Comparison of ENCODE assay signal across 35 cellular contexts in the genomic region with DNA sequence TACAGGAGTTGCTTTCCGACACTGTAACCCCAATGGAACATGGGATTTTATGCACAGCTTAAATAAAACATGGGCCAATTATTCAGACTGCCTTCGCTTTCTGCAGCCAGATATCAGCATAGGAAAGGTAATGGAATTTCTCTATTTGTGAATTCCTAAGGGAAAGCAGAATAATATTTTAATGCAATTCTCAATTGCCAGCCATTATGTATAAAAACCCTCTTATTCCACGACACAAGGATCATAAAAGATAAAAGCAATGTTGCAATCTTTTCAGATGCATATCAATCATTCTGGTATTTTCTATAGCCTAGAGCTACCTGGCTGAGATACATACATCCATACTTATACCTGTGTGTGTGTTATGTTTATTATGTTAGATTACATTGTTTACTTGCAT.
"Had no signal": no experiment of that assay in that cellular context is flagged by ENCODE, and none has a peak within 500 bp of the region (broad histone marks: within the 10 kb centered on the region; RNA-seq: fewer than 3 reads in every experiment).

No MANE protein-coding gene starts in this region.

- H3K27me3 ChIP-seq: MG63 had no signal

- H3K9ac ChIP-seq: KMS-11 had no signal

- H3K9me3 ChIP-seq: MG63 had no signal

- DNase-seq: Karpas-422, Kasumi-1, MG63, MM.1S, MV-4-11, NCI-H1048, NCI-H1092, NCI-H1092 treated with DMSO at 0.1 percent for 48 hours, NCI-H1105, NCI-H1105 treated with DMSO at 0.1 percent for 48 hours, NCI-H1417, NCI-H1417 treated with DMSO at 0.1 percent for 48 hours, NCI-H1436, NCI-H1436 treated with DMSO at 0.1 percent for 48 hours, NCI-H146, NCI-H1694, NCI-H1694 treated with DMSO at 0.1 percent for 48 hours, NCI-H187, NCI-H187 treated with DMSO at 0.1 percent for 48 hours, NCI-H1930, NCI-H2029, NCI-H2029 treated with DMSO at 0.1 percent for 48 hours, NCI-H2081, NCI-H2081 treated with DMSO at 0.1 percent for 48 hours, NCI-H2107, NCI-H2171, NCI-H2171 treated with DMSO at 0.1 percent for 48 hours, NCI-H2227 treated with DMSO at 0.1 percent for 48 hours, NCI-H226, NCI-H345, NCI-H446, NCI-H446 treated with DMSO at 0.1 percent for 48 hours, NCI-H510A, NCI-H510A treated with DMSO at 0.1 percent for 48 hours had no signal

- H3K4me3 ChIP-seq: MG63 had no signal

- H3K4me2 ChIP-seq: KMS-11 had no signal

- H3K36me3 ChIP-seq: MG63 had no signal

- H3K27ac ChIP-seq: KMS-11 had no signal
